Comparison of ENCODE assay signal across 9 cellular contexts in genomic region chr22:29994941-29995340, GRCh38.
DNase-seq lines count a peak whose midpoint lies in the region; ATAC-seq lines count a peak whose summit lies in the region.
"Had no signal": no experiment of that assay in that cellular context is flagged by ENCODE, and none has a peak within 500 bp of the region (broad histone marks: within the 10 kb centered on the region; RNA-seq: fewer than 3 reads in every experiment).

No MANE protein-coding gene starts in this region.

- H3K4me1 Mint-ChIP-seq in effector memory CD8-positive, alpha-beta T cell (ENCODE audit: low read depth in 2 of 2) = peaks cover 0 to 5% of the 10 kb centered on the region in 2 donors
- peaks cover 0 to 5% (median 3%) of the 10 kb centered on the region in 4 donors for H3K4me1 Mint-ChIP-seq in naive thymus-derived CD8-positive, alpha-beta T cell

- POLR2A ChIA-PET in naive thymus-derived CD8-positive, alpha-beta T cell (lab: Charles Lee) = no interaction called here

- H3K27ac Mint-ChIP-seq in effector memory CD8-positive, alpha-beta T cell = peak overlapping the region; percentile 54 to 67
- peak overlapping the region in 9 of 10 donors; percentile 15 to 86 (median 51) for H3K27ac Mint-ChIP-seq in naive thymus-derived CD8-positive, alpha-beta T cell

- peak; percentile 7 for DNase-seq in COLO668 (lab: John Stamatoyannopoulos, UW; ENCODE audit: unreplicated experiment)
- DNase-seq in NCI-H524 treated with DMSO at 0.1 percent for 48 hours (lab: John Stamatoyannopoulos, UW) = peak; percentile 24
- no peak for DNase-seq in effector memory CD8-positive, alpha-beta T cell
- DNase-seq in naive thymus-derived CD8-positive, alpha-beta T cell = no peak
- no peak for DNase-seq in activated CD4-positive, alpha-beta T cell treated with anti-CD3 and anti-CD28 coated beads for 4 hours
- no peak for DNase-seq in NCI-H526 treated with DMSO at 0.1 percent for 48 hours (lab: John Stamatoyannopoulos, UW)
- no peak for DNase-seq in kidney glomerular epithelial cell (lab: John Stamatoyannopoulos, UW)
- DNase-seq: anterior cingulate cortex had no signal

- no peaks in the 10 kb centered on the region for H3K27me3 Mint-ChIP-seq in effector memory CD8-positive, alpha-beta T cell
- H3K27me3 Mint-ChIP-seq in naive thymus-derived CD8-positive, alpha-beta T cell = no peaks in the 10 kb centered on the region

- H3K36me3 Mint-ChIP-seq in effector memory CD8-positive, alpha-beta T cell (ENCODE audit: insufficient read depth) = peaks cover 50% of the 10 kb centered on the region
- peaks cover 0 to 73% (median 16%) of the 10 kb centered on the region in 3 donors for H3K36me3 Mint-ChIP-seq in naive thymus-derived CD8-positive, alpha-beta T cell

- no peak overlapping the region for H3K4me3 Mint-ChIP-seq in effector memory CD8-positive, alpha-beta T cell
- H3K4me3 Mint-ChIP-seq in naive thymus-derived CD8-positive, alpha-beta T cell = peak overlapping the region in 1 of 10 donors; percentile 2

- H3K9me3 Mint-ChIP-seq in effector memory CD8-positive, alpha-beta T cell = no peaks in the 10 kb centered on the region
- no peaks in the 10 kb centered on the region for H3K9me3 Mint-ChIP-seq in naive thymus-derived CD8-positive, alpha-beta T cell

- no peak for ATAC-seq in effector memory CD8-positive, alpha-beta T cell (replicated peaks)
- no peak for ATAC-seq in naive thymus-derived CD8-positive, alpha-beta T cell
- ATAC-seq in GM18909 (IDR thresholded peaks at IDR 0.05; ENCODE audit: poor library complexity, unreplicated experiment) = no peak

Comparison
In these comparisons a context has a peak if more than half of its experiments do, and no peak if none do; other contexts are left out.
1. DNase-seq: peak in COLO668 (single experiment) and NCI-H524 treated with DMSO at 0.1 percent for 48 hours (single experiment); none in effector memory CD8-positive, alpha-beta T cell (0 of 3), naive thymus-derived CD8-positive, alpha-beta T cell (0 of 10), activated CD4-positive, alpha-beta T cell treated with anti-CD3 and anti-CD28 coated beads for 4 hours (0 of 2), NCI-H526 treated with DMSO at 0.1 percent for 48 hours (single experiment) and kidney glomerular epithelial cell (single experiment).